ENCODE assay signal across 13 cellular contexts in the genomic region with DNA sequence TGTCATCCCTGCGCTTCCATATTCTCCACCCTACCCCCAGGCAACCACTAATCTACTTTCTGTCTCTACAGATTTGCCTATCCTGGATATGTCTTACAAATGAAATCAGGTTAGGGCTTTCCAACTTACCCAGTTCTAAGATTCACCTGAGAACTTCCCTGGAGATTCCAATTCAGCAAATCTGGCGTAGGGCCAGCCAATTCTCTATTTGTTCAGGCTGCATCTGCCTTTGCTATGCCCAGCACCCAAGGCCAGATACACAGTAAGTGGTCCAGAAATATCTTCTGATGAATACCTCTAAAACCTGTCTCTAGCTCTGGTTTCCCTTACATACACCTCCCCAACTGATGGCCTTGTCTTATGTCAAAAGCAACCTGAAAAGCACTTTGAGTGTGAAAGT. TPM values are rescaled to one million over a fixed set of nuclear protein-coding genes. Genes with fewer than 3 reads are reported as not detected.
DNase-seq lines count a peak whose midpoint lies in the region; ATAC-seq and TF ChIP-seq lines count a peak whose summit lies in the region.
"Had no signal": no experiment of that assay in that cellular context is flagged by ENCODE, and none has a peak within 500 bp of the region (broad histone marks: within the 10 kb centered on the region; RNA-seq: fewer than 3 reads in every experiment).

No MANE protein-coding gene starts in this region.

- H3K27ac ChIP-seq in DOHH2 (ENCODE audit: low read depth, low read length) = peak overlapping the region; percentile 99
- no peak overlapping the region for H3K27ac ChIP-seq in suprapubic skin
- H3K27ac ChIP-seq: ascending aorta had no signal

- H3K4me2 ChIP-seq in DOHH2 (ENCODE audit: low read length) = peak overlapping the region; percentile 81
- H3K4me2 ChIP-seq: smooth muscle cell had no signal

- 67% methylated on average over 2 of the region's 2 CpGs for WGBS in suprapubic skin

- peaks cover 56% of the 10 kb centered on the region for H3K4me1 Mint-ChIP-seq in activated naive CD8-positive, alpha-beta T cell treated with anti-CD3 and anti-CD28 coated beads for 36 hours
- peaks cover 9% of the 10 kb centered on the region for H3K4me1 Mint-ChIP-seq in neural crest cell

- TF ChIP-seq POLR2A in suprapubic skin (IDR thresholded peaks at IDR 0.05) = no peak

- peaks cover 99% of the 10 kb centered on the region for H3K4me1 ChIP-seq in DOHH2 (ENCODE audit: control insufficient read depth, low read length)
- peaks cover 40% of the 10 kb centered on the region for H3K4me1 ChIP-seq in suprapubic skin
- H3K4me1 ChIP-seq: ascending aorta had no signal

- TF ChIP-seq CTCF in DOHH2 (IDR thresholded peaks at IDR 0.05; ENCODE audit: low read depth, low read length, poor library complexity, severe bottlenecking) = no peak
- no peak for TF ChIP-seq CTCF in neural crest cell (conservative IDR thresholded peaks at IDR 0.05)
- no peak for TF ChIP-seq CTCF in suprapubic skin (IDR thresholded peaks at IDR 0.05)

- no peaks in the 10 kb centered on the region for H3K27me3 Mint-ChIP-seq in activated naive CD8-positive, alpha-beta T cell treated with anti-CD3 and anti-CD28 coated beads for 36 hours
- H3K27me3 Mint-ChIP-seq in neural crest cell (ENCODE audit: low read depth) = peaks cover under 1% of the 10 kb centered on the region

- peaks cover 78% of the 10 kb centered on the region for H3K79me2 ChIP-seq in DOHH2 (ENCODE audit: control insufficient read depth, low read length)

- ATAC-seq in HG03521 (IDR thresholded peaks at IDR 0.05; ENCODE audit: unreplicated experiment) (no peak), HG02610 (IDR thresholded peaks at IDR 0.05; ENCODE audit: unreplicated experiment) (no peak)

- H3K9me3 Mint-ChIP-seq in activated naive CD8-positive, alpha-beta T cell treated with anti-CD3 and anti-CD28 coated beads for 36 hours = no peaks in the 10 kb centered on the region
- H3K9me3 Mint-ChIP-seq in neural crest cell = no peaks in the 10 kb centered on the region

- H3K27me3 ChIP-seq in DOHH2 (ENCODE audit: control insufficient read depth, low read length) = no peaks in the 10 kb centered on the region
- no peaks in the 10 kb centered on the region for H3K27me3 ChIP-seq in suprapubic skin
- H3K27me3 ChIP-seq: ascending aorta had no signal

- H3K36me3 Mint-ChIP-seq in activated naive CD8-positive, alpha-beta T cell treated with anti-CD3 and anti-CD28 coated beads for 36 hours = peaks cover 18% of the 10 kb centered on the region
- no peaks in the 10 kb centered on the region for H3K36me3 Mint-ChIP-seq in neural crest cell (ENCODE audit: low read depth)

- no peak overlapping the region for H3K4me3 Mint-ChIP-seq in activated naive CD8-positive, alpha-beta T cell treated with anti-CD3 and anti-CD28 coated beads for 36 hours
- H3K4me3 Mint-ChIP-seq in neural crest cell = peak overlapping the region; percentile 8

- peak overlapping the region; percentile 50 for H3K4me3 ChIP-seq in DOHH2 (ENCODE audit: low read length)
- H3K4me3 ChIP-seq in suprapubic skin = no peak overlapping the region
- H3K4me3 ChIP-seq: ascending aorta, smooth muscle cell had no signal

- peak overlapping the region; percentile 87 for H3K27ac Mint-ChIP-seq in activated naive CD8-positive, alpha-beta T cell treated with anti-CD3 and anti-CD28 coated beads for 36 hours
- no peak overlapping the region for H3K27ac Mint-ChIP-seq in neural crest cell (ENCODE audit: unreplicated experiment)

- no peaks in the 10 kb centered on the region for H3K9me2 ChIP-seq in DOHH2 (replicated peaks; ENCODE audit: control insufficient read depth, low read length)

- no peaks in the 10 kb centered on the region for H4K20me1 ChIP-seq in DOHH2 (ENCODE audit: control insufficient read depth, insufficient read depth, low read depth, low read length)

- H3K36me3 ChIP-seq in DOHH2 (ENCODE audit: control insufficient read depth, low read length) (peaks cover 69% of the 10 kb centered on the region), suprapubic skin (peaks cover 3% of the 10 kb centered on the region)

- no peaks in the 10 kb centered on the region for H3K9me3 ChIP-seq in DOHH2 (ENCODE audit: control insufficient read depth, insufficient read depth, low read length)
- no peaks in the 10 kb centered on the region for H3K9me3 ChIP-seq in suprapubic skin
- H3K9me3 ChIP-seq: ascending aorta had no signal

- TF ChIP-seq EP300 in suprapubic skin (IDR thresholded peaks at IDR 0.05) = no peak

- DNase-seq in NCI-H2171 (lab: John Stamatoyannopoulos, UW) (peak; percentile 91), NCI-H2171 treated with DMSO at 0.1 percent for 48 hours (lab: John Stamatoyannopoulos, UW) (no peak), neural crest cell (ENCODE audit: low read depth, low spot score) (no peak), suprapubic skin (ENCODE audit: low spot score in 2 of 2) (no peak)
- no peak for DNase-seq in activated naive CD8-positive, alpha-beta T cell treated with anti-CD3 and anti-CD28 coated beads for 36 hours
- DNase-seq: foreskin melanocyte, NCI-H226, T1000 had no signal

- H3F3A ChIP-seq in DOHH2 (ENCODE audit: control insufficient read depth, insufficient read depth) = peaks cover 49% of the 10 kb centered on the region

RNA-seq across cellular contexts. Expression of gene CTCF, which starts 10.4 kb away (rescaled TPM):
- total RNA-seq in activated naive CD8-positive, alpha-beta T cell treated with anti-CD3 and anti-CD28 coated beads for 36 hours = 10 to 100 TPM; 55.8 to 55.9 TPM
- total RNA-seq in neural crest cell (78.8 and 79.8 TPM in 2 replicates), suprapubic skin (10 to 100 TPM; 36.2 to 50.1 (median 46.9) TPM)

RNA-seq across cellular contexts. Expression of gene RIPOR1, which starts 23.3 kb away (rescaled TPM):
- total RNA-seq in activated naive CD8-positive, alpha-beta T cell treated with anti-CD3 and anti-CD28 coated beads for 36 hours = 10 to 100 TPM; 13.9 to 14.0 TPM
- 60.6 and 65.7 TPM in 2 replicates for total RNA-seq in neural crest cell
- total RNA-seq in suprapubic skin = 10 to 100 TPM; 20.6 to 41.5 (median 28.3) TPM
